Comparison of ENCODE assay signal across 8 cellular contexts in genomic region chr3:158109295-158109803, GRCh38. TPM values are rescaled to one million over a fixed set of nuclear protein-coding genes. Genes with fewer than 3 reads are reported as not detected.
DNase-seq lines count a peak whose midpoint lies in the region; ATAC-seq and TF ChIP-seq lines count a peak whose summit lies in the region.

No MANE protein-coding gene starts in this region.

- H3K4me1 ChIP-seq in GM23248 (ENCODE audit: insufficient read depth) (peaks cover 10% of the 10 kb centered on the region; the same call in 1 of the 2 replicates), iPS DF 6.9 (ENCODE audit: control insufficient read depth, insufficient read depth, low read length) (no peaks in the 10 kb centered on the region), suprapubic skin (peaks cover 56% of the 10 kb centered on the region)

- H3K9me3 ChIP-seq in GM23248 (ENCODE audit: low read depth) (no peaks in the 10 kb centered on the region), iPS DF 6.9 (ENCODE audit: control insufficient read depth, insufficient read depth, low read length) (no peaks in the 10 kb centered on the region), suprapubic skin (no peaks in the 10 kb centered on the region)

- H3K4me1 Mint-ChIP-seq in CD14-positive monocyte (peaks cover 56% of the 10 kb centered on the region), WTC11 (peaks cover 41% of the 10 kb centered on the region)

- CTCF ChIA-PET in WTC11 (lab: Charles Lee) = interaction anchor here (1.1 to 2.0 kb wide), 7 partner anchors 9 to 577 kb away, joined by 3 to 8 read pairs (median 5); partner anchors contain the start of gene GFM1

- in situ Hi-C loops in GM23248 (cut with MboI) = no loop called here

- no peak for TF ChIP-seq CTCF in CD14-positive monocyte (IDR thresholded peaks at IDR 0.05)
- no peak for TF ChIP-seq CTCF in WTC11 (IDR thresholded peaks at IDR 0.05)
- TF ChIP-seq CTCF in suprapubic skin (IDR thresholded peaks at IDR 0.05) = no peak

- no peak for TF ChIP-seq EP300 in suprapubic skin (IDR thresholded peaks at IDR 0.05)

- H3K4me3 ChIP-seq in GM23248 (peak overlapping the region; percentile 89), iPS DF 6.9 (ENCODE audit: low read length) (peak overlapping the region; percentile 80; the same call in 1 of the 2 replicates), suprapubic skin (peak overlapping the region; percentile 96)

- no peaks in the 10 kb centered on the region for H3K9me2 ChIP-seq in GM23248 (ENCODE audit: insufficient read depth)

- H4K20me1 ChIP-seq in GM23248 (ENCODE audit: insufficient read depth) = no peaks in the 10 kb centered on the region

- WGBS in GM23248 (ENCODE audit: low coverage in 1 of 2, low lambda C conversion rate in 2 of 2, missing lambda C conversion rate in 2 of 2), 2 experiments = 40 to 41% methylated on average over 9 of the region's 9 CpGs
- no CpG with 5 or more reads among the region's 9 CpGs for WGBS in iPS DF 6.9 (ENCODE audit: insufficient coverage, insufficient read length)
- WGBS in suprapubic skin = 12% methylated on average over 9 of the region's 9 CpGs

- POLR2A ChIA-PET in WTC11 (lab: Charles Lee) = interaction anchor here (0.6 to 1.9 kb wide), 8 partner anchors 9 to 619 kb away, joined by 3 to 5 read pairs (median 4); partner anchors contain the start of gene MLF1

- H3K36me3 Mint-ChIP-seq in CD14-positive monocyte (peaks cover 22 to 23% of the 10 kb centered on the region in 2 donors), WTC11 (peaks cover 15% of the 10 kb centered on the region)

- H3K9me3 Mint-ChIP-seq in CD14-positive monocyte (peaks cover 10 to 51% (median 37%) of the 10 kb centered on the region in 7 donors), WTC11 (peaks cover 17% of the 10 kb centered on the region)

- H3K79me2 ChIP-seq in GM23248 (ENCODE audit: insufficient read depth) = peaks cover 42% of the 10 kb centered on the region

- intact Hi-C loops in CD14-positive monocyte (cut with micrococcal nuclease) = no loop called here

- peak overlapping the region; percentile 85 for H3K27ac ChIP-seq in GM23248
- H3K27ac ChIP-seq in iPS DF 6.9 (ENCODE audit: low read length) = no peak overlapping the region
- H3K27ac ChIP-seq in suprapubic skin = peak overlapping the region; percentile 83

- H3K9ac ChIP-seq in GM23248 = peak overlapping the region; percentile 88

- peak overlapping the region; percentile 96 for H3K4me2 ChIP-seq in GM23248 (ENCODE audit: unreplicated experiment)

- ATAC-seq in WTC11 (no peak), HG02623 (IDR thresholded peaks at IDR 0.05; ENCODE audit: unreplicated experiment) (no peak), HG02884 (IDR thresholded peaks at IDR 0.05; ENCODE audit: unreplicated experiment) (no peak)

- peaks cover 22% of the 10 kb centered on the region for H3F3A ChIP-seq in GM23248 (ENCODE audit: insufficient read depth)

- H3K36me3 ChIP-seq in GM23248 (ENCODE audit: low read depth) = no peaks in the 10 kb centered on the region
- H3K36me3 ChIP-seq in iPS DF 6.9 (ENCODE audit: control insufficient read depth, insufficient read depth, low read length) = no peaks in the 10 kb centered on the region
- H3K36me3 ChIP-seq in suprapubic skin = no peaks in the 10 kb centered on the region

- H3K27me3 ChIP-seq in GM23248 (replicated peaks; ENCODE audit: insufficient read depth) (no peaks in the 10 kb centered on the region), iPS DF 6.9 (ENCODE audit: control insufficient read depth, insufficient read depth, low read length) (peaks cover 27% of the 10 kb centered on the region), suprapubic skin (peaks cover 50% of the 10 kb centered on the region)

- TF ChIP-seq POLR2A in suprapubic skin (IDR thresholded peaks at IDR 0.05) = no peak

- H2AFZ ChIP-seq in GM23248 = peak overlapping the region; percentile 96

- H3K27ac Mint-ChIP-seq in CD14-positive monocyte = peak overlapping the region in 2 of 7 donors; percentile 46 to 89
- H3K27ac Mint-ChIP-seq in WTC11 = peak overlapping the region; percentile 89

- no peak for DNase-seq in CD14-positive monocyte (ENCODE audit: low spot score)
- DNase-seq in GM23248 = no peak
- DNase-seq in WTC11 (ENCODE audit: low spot score) = no peak
- DNase-seq in iPS DF 6.9 (ENCODE audit: low read depth, low spot score) = no peak
- DNase-seq in suprapubic skin (ENCODE audit: low spot score in 2 of 2) = no peak
- no peak for DNase-seq in stimulated activated CD4-positive, alpha-beta T cell treated with anti-CD3 and anti-CD28 coated beads, Interleukin-1b, Interleukin-23, amount 100 ng/mL, for 48 hours

- H3K4me3 Mint-ChIP-seq in CD14-positive monocyte = peak overlapping the region; percentile 95 to 96
- H3K4me3 Mint-ChIP-seq in WTC11 = peak overlapping the region; percentile 92

- H3K27me3 Mint-ChIP-seq in CD14-positive monocyte (ENCODE audit: low read depth in 3 of 3) = peaks cover 50 to 56% (median 54%) of the 10 kb centered on the region in 3 donors
- H3K27me3 Mint-ChIP-seq in WTC11 (ENCODE audit: low read depth) = peaks cover 56% of the 10 kb centered on the region

TF ChIP-seq in WTC11, 78 proteins besides CTCF, POLR2A, EP300 and RAD21:
- TF ChIP-seq CREB1 (CRISPR knock-in tag; IDR thresholded peaks at IDR 0.05) = no peak
- no peak for TF ChIP-seq NR2C2 (CRISPR knock-in tag; IDR thresholded peaks at IDR 0.05)
- no peak for TF ChIP-seq ZNF317 (CRISPR knock-in tag; IDR thresholded peaks at IDR 0.05; ENCODE audit: borderline replicate concordance, low read depth)
- no peak for TF ChIP-seq ZNF138 (CRISPR knock-in tag; conservative IDR thresholded peaks at IDR 0.05)
- no peak for TF ChIP-seq ZNF263 (CRISPR knock-in tag; IDR thresholded peaks at IDR 0.05; ENCODE audit: low read depth)
- TF ChIP-seq ZBTB21 (CRISPR knock-in tag; IDR thresholded peaks at IDR 0.05; ENCODE audit: borderline replicate concordance) = no peak
- no peak for TF ChIP-seq MXD4 (CRISPR knock-in tag; IDR thresholded peaks at IDR 0.05; ENCODE audit: borderline replicate concordance)
- TF ChIP-seq CDX4 (CRISPR knock-in tag; IDR thresholded peaks at IDR 0.05; ENCODE audit: borderline replicate concordance) = no peak
- TF ChIP-seq ZNF219 (CRISPR knock-in tag; IDR thresholded peaks at IDR 0.05; ENCODE audit: borderline replicate concordance) = no peak
- TF ChIP-seq RORB (CRISPR knock-in tag; IDR thresholded peaks at IDR 0.05) = no peak
- TF ChIP-seq ATF3 (CRISPR knock-in tag; conservative IDR thresholded peaks at IDR 0.05) = no peak
- no peak for TF ChIP-seq ZNF671 (CRISPR knock-in tag; IDR thresholded peaks at IDR 0.05)
- TF ChIP-seq ZNF232 (CRISPR knock-in tag; IDR thresholded peaks at IDR 0.05) = no peak
- no peak for TF ChIP-seq JUN (CRISPR knock-in tag; IDR thresholded peaks at IDR 0.05)
- TF ChIP-seq USF1 (CRISPR knock-in tag; IDR thresholded peaks at IDR 0.05) = no peak

RNA-seq across cellular contexts. Expression of gene RSRC1, which starts 0.5 kb away (rescaled TPM):
- 10 to 100 TPM; 15.1 to 31.7 TPM for polyA plus RNA-seq in CD14-positive monocyte
- total RNA-seq in GM23248 (2014; rRNA removed; shearing (Covaris generic)) = 30.7 and 34.6 TPM in 2 replicates
- polyA plus RNA-seq in GM23248 (2016; fragmentation: Nextera tagmentation; extraction: Ambion mirVana) = 28.5 and 30.2 TPM in 2 replicates
- 21.3 to 27.7 TPM (median 26.6 TPM) in 3 replicates for total RNA-seq in WTC11 (2021)
- total RNA-seq in suprapubic skin = 10 to 100 TPM; 20.4 to 33.2 (median 30.4) TPM

RNA-seq across cellular contexts. Expression of gene SHOX2, which starts 3.1 kb away (rescaled TPM):
- polyA plus RNA-seq in CD14-positive monocyte = not detected
- total RNA-seq in GM23248 (2014; rRNA removed; shearing (Covaris generic)) = 16.1 and 17.7 TPM in 2 replicates
- 10.5 and 10.6 TPM in 2 replicates for polyA plus RNA-seq in GM23248 (2016; fragmentation: Nextera tagmentation; extraction: Ambion mirVana)
- total RNA-seq in WTC11 (2021) = 0.21 to 0.57 TPM (median 0.32 TPM) in 3 replicates
- total RNA-seq in suprapubic skin = 1 to 10 TPM in 1 of 4 donors, under 1 TPM in 3; 0.52 to 2.6 (median 0.62) TPM
